Comparison of ENCODE assay signal across 10 cellular contexts in the genomic region with DNA sequence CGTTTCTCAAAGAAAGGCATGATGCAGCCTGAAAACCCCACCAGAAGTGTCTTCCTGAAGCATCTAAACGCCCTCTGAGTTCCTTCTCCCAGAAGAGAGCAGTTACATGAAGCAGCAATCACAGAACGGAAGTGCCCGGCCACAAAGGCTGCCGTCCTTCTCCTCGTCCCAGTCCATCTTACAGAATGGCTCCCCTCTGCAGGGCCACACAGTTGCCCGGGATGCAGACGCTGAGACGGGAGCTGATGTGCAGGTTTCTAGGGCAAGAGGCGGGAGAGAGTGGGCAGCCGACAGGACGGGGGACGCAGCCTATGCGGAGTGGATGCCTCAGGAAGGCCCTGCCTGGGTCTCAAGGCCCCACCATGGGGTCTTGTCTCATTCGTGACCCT. TPM values are rescaled to one million over a fixed set of nuclear protein-coding genes. Genes with fewer than 3 reads are reported as not detected.
A peak's percentile ranks its signal among the peaks of the same experiment; 100 is the strongest.
DNase-seq lines count a peak whose midpoint lies in the region; ATAC-seq and TF ChIP-seq lines count a peak whose summit lies in the region.
"Had no signal": no experiment of that assay in that cellular context is flagged by ENCODE, and none has a peak within 500 bp of the region (broad histone marks: within the 10 kb centered on the region; RNA-seq: fewer than 3 reads in every experiment).

No MANE protein-coding gene starts in this region.

- H3K4me3 Mint-ChIP-seq in Caco-2 (ENCODE audit: unreplicated experiment), result no peak overlapping the region
- H3K4me3 Mint-ChIP-seq in effector memory CD8-positive, alpha-beta T cell, result peak overlapping the region; percentile 64 to 73
- H3K4me3 Mint-ChIP-seq: activated B cell treated with CpG ODN at 0.5 μM for 24 hours had no signal

- POLR2A ChIA-PET in Caco-2 (lab: Charles Lee), result no interaction called here

- no peak for TF ChIP-seq CTCF in Caco-2 (IDR thresholded peaks at IDR 0.05; ENCODE audit: insufficient read depth in 1 of 2, low read depth in 1 of 2, low read length in 1 of 2, severe bottlenecking in 1 of 2, unreplicated experiment in 1 of 2)

- no TSS peak for BruUV-seq in Caco-2 (replicated peaks; lab: Mats Ljungman, UMichigan)

- DNase-seq in Caco-2, result no peak
- DNase-seq in NOMO-1 treated with dmso at 0.1 percent for 144 hours (lab: John Stamatoyannopoulos, UW; ENCODE audit: unreplicated experiment), result peak; percentile 3
- no peak for DNase-seq in effector memory CD8-positive, alpha-beta T cell
- peak; percentile 78 for DNase-seq in posterior vena cava (ENCODE audit: low spot score)
- DNase-seq in NCI-H128 (lab: John Stamatoyannopoulos, UW; ENCODE audit: unreplicated experiment), result no peak
- DNase-seq in NCI-H1048 (lab: John Stamatoyannopoulos, UW), result no peak
- DNase-seq: activated B cell treated with CpG ODN at 0.5 μM for 24 hours, NCI-H1694 had no signal

- H3K36me3 ChIP-seq in Caco-2 (ENCODE audit: control insufficient read depth, insufficient read depth, low read length), result no peaks in the 10 kb centered on the region

- ATAC-seq in effector memory CD8-positive, alpha-beta T cell (replicated peaks), result no peak
- ATAC-seq in GM21423 (IDR thresholded peaks at IDR 0.05; ENCODE audit: unreplicated experiment), result no peak
- ATAC-seq: K562 had no signal

- H3K4me3 ChIP-seq in Caco-2 (ENCODE audit: low read depth, low read length), result no peak overlapping the region
- H3K4me3 ChIP-seq: K562 had no signal

- peaks cover 14% of the 10 kb centered on the region for H3K27me3 Mint-ChIP-seq in Caco-2 (ENCODE audit: insufficient read depth, unreplicated experiment)
- H3K27me3 Mint-ChIP-seq in effector memory CD8-positive, alpha-beta T cell, result no peaks in the 10 kb centered on the region
- H3K27me3 Mint-ChIP-seq: activated B cell treated with CpG ODN at 0.5 μM for 24 hours had no signal

- intact Hi-C loops in Caco-2 (cut with micrococcal nuclease; ENCODE audit: unreplicated experiment) (no loop called here), posterior vena cava (cut with DNase I) (no loop called here)

- peaks cover 7% of the 10 kb centered on the region for H3K36me3 Mint-ChIP-seq in Caco-2 (ENCODE audit: insufficient read depth, unreplicated experiment)
- peaks cover 67% of the 10 kb centered on the region for H3K36me3 Mint-ChIP-seq in effector memory CD8-positive, alpha-beta T cell (ENCODE audit: insufficient read depth)

- no peaks in the 10 kb centered on the region for H3K4me1 ChIP-seq in Caco-2

- H3K9me3 ChIP-seq in Caco-2, result peaks cover 7% of the 10 kb centered on the region

- CTCF ChIA-PET in Caco-2 (lab: Charles Lee), result no interaction called here

- H3K27ac Mint-ChIP-seq in Caco-2 (ENCODE audit: unreplicated experiment), result peak overlapping the region; percentile 49
- H3K27ac Mint-ChIP-seq in effector memory CD8-positive, alpha-beta T cell, result peak overlapping the region; percentile 83 to 93
- H3K27ac Mint-ChIP-seq: activated B cell treated with CpG ODN at 0.5 μM for 24 hours had no signal

- H3K27me3 ChIP-seq in Caco-2 (replicated peaks; ENCODE audit: control insufficient read depth, insufficient read depth, low read length), result no peaks in the 10 kb centered on the region

- H3K4me1 Mint-ChIP-seq in Caco-2 (ENCODE audit: low read depth, unreplicated experiment), result peaks cover 6% of the 10 kb centered on the region
- H3K4me1 Mint-ChIP-seq in effector memory CD8-positive, alpha-beta T cell (ENCODE audit: low read depth in 2 of 2), result peaks cover 61 to 75% of the 10 kb centered on the region in 2 donors

- H3K9me3 Mint-ChIP-seq in Caco-2 (ENCODE audit: unreplicated experiment), result peaks cover 16% of the 10 kb centered on the region
- H3K9me3 Mint-ChIP-seq in effector memory CD8-positive, alpha-beta T cell, result peaks cover 0 to 11% of the 10 kb centered on the region in 2 donors

RNA-seq across cellular contexts. Expression of gene RASA3, which starts 34.9 kb away (rescaled TPM):
- 0.88 and 0.95 TPM in 2 replicates for total RNA-seq in Caco-2 (2022)
- 10 to 100 TPM; 28.8 to 30.1 TPM for total RNA-seq in posterior vena cava

Comparison
In these comparisons a context has a peak if more than half of its experiments do, and no peak if none do; other contexts are left out.
1. DNase-seq: peak in NOMO-1 treated with dmso at 0.1 percent for 144 hours (single experiment) and posterior vena cava (single experiment); none in Caco-2 (0 of 2), effector memory CD8-positive, alpha-beta T cell (0 of 3), NCI-H128 (single experiment) and NCI-H1048 (single experiment).
2. RNA of gene RASA3, which starts 34.9 kb away (total RNA-seq): 28.8 to 30.1 TPM in posterior vena cava; 0.88 to 0.95 TPM in Caco-2; every median in the first group is over 10 times any median in the second.